In genomic region chr17:57085448-57086068, GRCh38 we compare ENCODE assay signal across 1 cellular context.
A peak's percentile ranks its signal among the peaks of the same experiment; 100 is the strongest.
TF ChIP-seq lines count a peak whose summit lies in the region.

No MANE protein-coding gene starts in this region.

TF ChIP-seq in H1, 55 proteins besides CTCF, POLR2A, EP300 and RAD21 (continued from another document):
- no peak for TF ChIP-seq SP2 (IDR thresholded peaks at IDR 0.05; ENCODE audit: low read length)
- no peak for TF ChIP-seq BACH1 (IDR thresholded peaks at IDR 0.05; ENCODE audit: low read length)
- TF ChIP-seq TBP (IDR thresholded peaks at IDR 0.05; ENCODE audit: low read depth, low read length): no peak
- no peak for TF ChIP-seq RXRA (IDR thresholded peaks at IDR 0.05; ENCODE audit: insufficient read depth, low read depth, low read length)
- no peak for TF ChIP-seq SP1 (IDR thresholded peaks at IDR 0.05; ENCODE audit: low read depth, low read length)
- no peak; the same call in none of the 2 replicates for TF ChIP-seq TAF1 (IDR thresholded peaks at IDR 0.05; ENCODE audit: low read depth, low read length)
- no peak; the same call in 1 of the 2 replicates for TF ChIP-seq POLR2AphosphoS5 (IDR thresholded peaks at IDR 0.05; ENCODE audit: low read depth, low read length)
- no peak for TF ChIP-seq TCF12 (IDR thresholded peaks at IDR 0.05; ENCODE audit: low read depth, low read length)
- TF ChIP-seq JUND (IDR thresholded peaks at IDR 0.05; ENCODE audit: low read length): no peak
- TF ChIP-seq FOSL1 (IDR thresholded peaks at IDR 0.05; ENCODE audit: insufficient read depth, low read depth, low read length): no peak
- no peak for TF ChIP-seq HDAC6 (IDR thresholded peaks at IDR 0.05; ENCODE audit: low read depth, low read length)
- no peak for TF ChIP-seq NANOG (IDR thresholded peaks at IDR 0.05; ENCODE audit: insufficient read depth, low read depth, low read length, poor library complexity, severe bottlenecking)
- no peak for TF ChIP-seq CHD7 (IDR thresholded peaks at IDR 0.05; ENCODE audit: insufficient replicate concordance, low read length)
- TF ChIP-seq SAP30 (IDR thresholded peaks at IDR 0.05; ENCODE audit: insufficient read depth, insufficient replicate concordance, low read length): no peak
- 0 out of 2 replicates have a peak, but pooled peaks have one; percentile 1 for TF ChIP-seq PHF8 (conservative IDR thresholded peaks at IDR 0.05; ENCODE audit: low read depth, low read length)
- TF ChIP-seq RNF2 (IDR thresholded peaks at IDR 0.05; ENCODE audit: borderline replicate concordance, low read depth, low read length, missing control alignments, poor library complexity, severe bottlenecking): no peak
- no peak for TF ChIP-seq KDM5A (IDR thresholded peaks at IDR 0.05; ENCODE audit: low read length)
- no peak for TF ChIP-seq KDM4A (IDR thresholded peaks at IDR 0.05; ENCODE audit: low read depth, low read length, severe bottlenecking)
- TF ChIP-seq MAX (IDR thresholded peaks at IDR 0.05): peak; percentile 4; the same call in 1 of the 2 replicates
- no peak for TF ChIP-seq GABPA (IDR thresholded peaks at IDR 0.05; ENCODE audit: borderline replicate concordance, insufficient read depth, low read length)
- no peak for TF ChIP-seq ASH2L (IDR thresholded peaks at IDR 0.05; ENCODE audit: low read length)
- no peak for TF ChIP-seq ATF2 (IDR thresholded peaks at IDR 0.05; ENCODE audit: low read length)
- 0 out of 2 replicates have a peak, but pooled peaks have one; percentile 4 for TF ChIP-seq RBBP5 (IDR thresholded peaks at IDR 0.05; ENCODE audit: borderline replicate concordance, low read depth, low read length)
- TF ChIP-seq HDAC2 (IDR thresholded peaks at IDR 0.05; ENCODE audit: borderline replicate concordance in 1 of 2, low read depth in 2 of 2, low read length in 2 of 2): 0 out of 4 replicates have a peak, but pooled peaks have one; percentile 34 to 53
- no peak for TF ChIP-seq GTF2F1 (IDR thresholded peaks at IDR 0.05; ENCODE audit: borderline replicate concordance, low read depth, low read length)
- 0 out of 4 replicates have a peak, but pooled peaks of 1 of the 2 experiments have one; percentile 4 for TF ChIP-seq SIN3A (conservative IDR thresholded peaks at IDR 0.05 in 1 of 2, IDR thresholded peaks at IDR 0.05 in 1 of 2; ENCODE audit: low read depth in 1 of 2, low read length in 2 of 2)
- TF ChIP-seq BRCA1 (IDR thresholded peaks at IDR 0.05; ENCODE audit: low read depth, low read length): no peak
